ENCODE assay signal across 1 cellular context in genomic region chr2:118032169-118033013, GRCh38.
TF ChIP-seq lines count a peak whose summit lies in the region.

No MANE protein-coding gene starts in this region.

TF ChIP-seq in K562, 482 proteins besides CTCF, POLR2A, EP300 and RAD21 (continued from another document):
- TF ChIP-seq RERE (CRISPR knock-in tag; IDR thresholded peaks at IDR 0.05; ENCODE audit: borderline replicate concordance) (no peak), SMARCE1 (IDR thresholded peaks at IDR 0.05) (no peak), ZNF408 (CRISPR knock-in tag; IDR thresholded peaks at IDR 0.05; ENCODE audit: low read depth) (no peak), ZBTB8A (IDR thresholded peaks at IDR 0.05; ENCODE audit: partially characterized antibody) (no peak), KAT2B (IDR thresholded peaks at IDR 0.05; ENCODE audit: low read depth, low read length) (no peak), ZNF24 (IDR thresholded peaks at IDR 0.05) (peak; percentile 91), SP2 (IDR thresholded peaks at IDR 0.05; ENCODE audit: extremely low read depth, low read depth, low read length, poor library complexity, severe bottlenecking) (no peak), ADNP (tag; IDR thresholded peaks at IDR 0.05) (no peak)
